In the genomic region with DNA sequence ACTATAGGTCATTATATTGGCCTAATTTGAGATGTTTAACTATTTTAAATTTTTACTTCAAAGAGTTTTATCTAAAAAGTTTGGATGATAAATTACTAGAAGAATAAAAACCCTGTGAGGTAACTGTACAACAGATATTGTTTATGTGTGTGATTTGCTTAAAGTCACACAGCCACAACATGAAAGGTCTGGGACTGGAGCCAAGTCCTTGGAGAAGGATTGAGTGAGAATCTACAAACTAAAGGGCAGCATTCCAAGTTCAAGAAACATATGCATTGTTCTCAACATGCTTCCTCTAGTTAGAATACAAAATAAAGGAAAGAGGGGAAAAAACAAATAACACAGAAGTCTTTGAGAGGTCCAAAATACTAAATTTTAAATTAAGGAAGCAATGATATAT, we compare ENCODE assay signal across 16 cellular contexts.
A peak's percentile ranks its signal among the peaks of the same experiment; 100 is the strongest.
DNase-seq lines count a peak whose midpoint lies in the region; ATAC-seq and TF ChIP-seq lines count a peak whose summit lies in the region.
"Had no signal": no experiment of that assay in that cellular context is flagged by ENCODE, and none has a peak within 500 bp of the region (broad histone marks: within the 10 kb centered on the region; RNA-seq: fewer than 3 reads in every experiment).

No MANE protein-coding gene starts in this region.

- TF ChIP-seq CTCF in brain (conservative IDR thresholded peaks at IDR 0.05) (no peak), mesothelial cell of epicardium (IDR thresholded peaks at IDR 0.05; ENCODE audit: unreplicated experiment) (no peak)

- no peak overlapping the region for H3K4me3 Mint-ChIP-seq in brain
- H3K4me3 Mint-ChIP-seq in mesothelial cell of epicardium: no peak overlapping the region
- H3K4me3 Mint-ChIP-seq: CD8-positive, alpha-beta T cell; HFFc6 had no signal

- DNase-seq in H4 (ENCODE audit: low spot score) (peak; percentile 69), NCI-H2171 (lab: John Stamatoyannopoulos, UW) (peak; percentile 37), mesothelial cell of epicardium (ENCODE audit: low spot score in 2 of 2, unreplicated experiment in 2 of 2) (peak in 1 of 2 experiments; percentile 45)
- DNase-seq in stimulated activated CD4-positive, alpha-beta T cell treated with anti-CD3 and anti-CD28 coated beads, Interleukin-15, amount 100 ng/mL, for 24 hours: no peak
- DNase-seq: CD8-positive, alpha-beta T cell; GOT3; HFFc6; Karpas-422; NCI-H1417; NCI-H2081 treated with DMSO at 0.1 percent for 48 hours; SJCRH30; SW 1271 had no signal

- H3K27ac Mint-ChIP-seq in brain (peak overlapping the region in 3 of 5 experiments; percentile 46 to 62 (median 49)), mesothelial cell of epicardium (peak overlapping the region; percentile 47)
- H3K27ac Mint-ChIP-seq: CD8-positive, alpha-beta T cell; HFFc6 had no signal

- ATAC-seq in HG03280 (IDR thresholded peaks at IDR 0.05; ENCODE audit: unreplicated experiment): no peak
- no peak for ATAC-seq in GM21619 (IDR thresholded peaks at IDR 0.05; ENCODE audit: unreplicated experiment)
- ATAC-seq in HG03565 (IDR thresholded peaks at IDR 0.05; ENCODE audit: unreplicated experiment): no peak
- ATAC-seq: CD8-positive, alpha-beta T cell had no signal

- H3K36me3 Mint-ChIP-seq in brain (no peaks in the 10 kb centered on the region), mesothelial cell of epicardium (no peaks in the 10 kb centered on the region)
- H3K36me3 Mint-ChIP-seq: CD8-positive, alpha-beta T cell had no signal

- H3K4me1 Mint-ChIP-seq in brain: peaks cover 26% of the 10 kb centered on the region
- H3K4me1 Mint-ChIP-seq in mesothelial cell of epicardium: peaks cover 48% of the 10 kb centered on the region

- peaks cover 0 to 11% (median 3%) of the 10 kb centered on the region in 5 experiments for H3K9me3 Mint-ChIP-seq in brain
- H3K9me3 Mint-ChIP-seq in mesothelial cell of epicardium: no peaks in the 10 kb centered on the region

- peaks cover 8% of the 10 kb centered on the region for H3K27me3 Mint-ChIP-seq in brain
- H3K27me3 Mint-ChIP-seq in mesothelial cell of epicardium (ENCODE audit: low read depth): peaks cover 13% of the 10 kb centered on the region
